Comparison of ENCODE assay signal across 10 cellular contexts in genomic region chr4:184513802-184514120, GRCh38. TPM values are rescaled to one million over a fixed set of nuclear protein-coding genes. Genes with fewer than 3 reads are reported as not detected.
DNase-seq lines count a peak whose midpoint lies in the region; ATAC-seq and TF ChIP-seq lines count a peak whose summit lies in the region.
"Had no signal": no experiment of that assay in that cellular context is flagged by ENCODE, and none has a peak within 500 bp of the region (broad histone marks: within the 10 kb centered on the region; RNA-seq: fewer than 3 reads in every experiment).

No MANE protein-coding gene starts in this region.

- peak overlapping the region; percentile 98 for H3K27ac Mint-ChIP-seq in activated T-cell treated with anti-CD3 and anti-CD28 coated beads, Interleukin-2, amount 50 U/mL, for 24 hours
- H3K27ac Mint-ChIP-seq in mesothelial cell of epicardium: no peak overlapping the region

- TF ChIP-seq POLR2A in tibial nerve (IDR thresholded peaks at IDR 0.05): no peak

- H3K36me3 ChIP-seq in thoracic aorta (no peaks in the 10 kb centered on the region), tibial nerve (no peaks in the 10 kb centered on the region)

- ATAC-seq in HG02870 (IDR thresholded peaks at IDR 0.05; ENCODE audit: unreplicated experiment) (peak; percentile 4), thoracic aorta (ENCODE audit: insufficient number of reproducible peaks, low FRiP score, low read depth) (no peak)

- peak overlapping the region; percentile 38 for H3K4me3 ChIP-seq in thoracic aorta
- H3K4me3 ChIP-seq in tibial nerve: no peak overlapping the region

- H3K4me1 Mint-ChIP-seq in activated T-cell treated with anti-CD3 and anti-CD28 coated beads, Interleukin-2, amount 50 U/mL, for 24 hours (ENCODE audit: low read depth): peaks cover 59% of the 10 kb centered on the region
- peaks cover 2% of the 10 kb centered on the region for H3K4me1 Mint-ChIP-seq in mesothelial cell of epicardium

- H3K9me3 Mint-ChIP-seq in activated T-cell treated with anti-CD3 and anti-CD28 coated beads, Interleukin-2, amount 50 U/mL, for 24 hours: peaks cover 9% of the 10 kb centered on the region
- peaks cover 20% of the 10 kb centered on the region for H3K9me3 Mint-ChIP-seq in mesothelial cell of epicardium
- H3K9me3 Mint-ChIP-seq: immature natural killer cell had no signal

- no peaks in the 10 kb centered on the region for H3K27me3 Mint-ChIP-seq in activated T-cell treated with anti-CD3 and anti-CD28 coated beads, Interleukin-2, amount 50 U/mL, for 24 hours
- H3K27me3 Mint-ChIP-seq in mesothelial cell of epicardium (ENCODE audit: low read depth): peaks cover 12% of the 10 kb centered on the region
- H3K27me3 Mint-ChIP-seq: T-cell had no signal

- H3K4me3 Mint-ChIP-seq in activated T-cell treated with anti-CD3 and anti-CD28 coated beads, Interleukin-2, amount 50 U/mL, for 24 hours: peak overlapping the region; percentile 63
- no peak overlapping the region for H3K4me3 Mint-ChIP-seq in mesothelial cell of epicardium

- DNase-seq in activated T-cell treated with anti-CD3 and anti-CD28 coated beads, Interleukin-2, amount 50 U/mL, for 24 hours: no peak
- DNase-seq in activated T-cell treated with anti-CD3 and anti-CD28 coated beads for 4 hours: no peak
- no peak for DNase-seq in thoracic aorta (ENCODE audit: low spot score)
- DNase-seq in tibial nerve (ENCODE audit: low spot score in 2 of 2): no peak
- no peak for DNase-seq in NCI-H510A treated with DMSO at 0.1 percent for 48 hours (lab: John Stamatoyannopoulos, UW)
- no peak for DNase-seq in mesothelial cell of epicardium (ENCODE audit: low spot score in 2 of 2, unreplicated experiment in 2 of 2)
- DNase-seq: immature natural killer cell had no signal

- no peaks in the 10 kb centered on the region for H3K9me3 ChIP-seq in thoracic aorta
- peaks cover 0 to 8% (median 0%) of the 10 kb centered on the region in 4 donors for H3K9me3 ChIP-seq in tibial nerve

- no peak for TF ChIP-seq CTCF in thoracic aorta (IDR thresholded peaks at IDR 0.05)
- no peak for TF ChIP-seq CTCF in tibial nerve (IDR thresholded peaks at IDR 0.05)
- no peak for TF ChIP-seq CTCF in mesothelial cell of epicardium (IDR thresholded peaks at IDR 0.05; ENCODE audit: unreplicated experiment)

- peaks cover 0 to 9% of the 10 kb centered on the region in 2 donors for H3K4me1 ChIP-seq in thoracic aorta (ENCODE audit: control insufficient read depth in 1 of 2, low read depth in 2 of 2)
- peaks cover 0 to 14% (median 4%) of the 10 kb centered on the region in 4 donors for H3K4me1 ChIP-seq in tibial nerve

- no peaks in the 10 kb centered on the region for H3K27me3 ChIP-seq in thoracic aorta (replicated peaks; ENCODE audit: insufficient read depth)
- no peaks in the 10 kb centered on the region for H3K27me3 ChIP-seq in tibial nerve

- H3K27ac ChIP-seq in angular gyrus (ENCODE audit: low read depth, low read length) (peak overlapping the region; percentile 84), thoracic aorta (peak overlapping the region in 1 of 2 donors; percentile 38), tibial nerve (peak overlapping the region in 2 of 4 donors; percentile 59 to 85)

- 54 to 64% methylated on average over 2 of the region's 2 CpGs for WGBS in tibial nerve, 2 donors

- peaks cover 3% of the 10 kb centered on the region for H3K36me3 Mint-ChIP-seq in activated T-cell treated with anti-CD3 and anti-CD28 coated beads, Interleukin-2, amount 50 U/mL, for 24 hours (ENCODE audit: low read depth)
- no peaks in the 10 kb centered on the region for H3K36me3 Mint-ChIP-seq in mesothelial cell of epicardium

- no peak for TF ChIP-seq EP300 in tibial nerve (IDR thresholded peaks at IDR 0.05)

RNA-seq across cellular contexts. Expression of gene IRF2, which starts 39.4 kb away (rescaled TPM):
- 10 to 100 TPM; 35.3 to 68.0 TPM for total RNA-seq in thoracic aorta
- 10 to 100 TPM; 23.7 to 36.8 (median 30.4) TPM for total RNA-seq in tibial nerve
- 15.8 to 18.1 TPM (median 16.7 TPM) in 3 replicates for total RNA-seq in mesothelial cell of epicardium
